ENCODE assay signal across 16 cellular contexts in genomic region chrX:14670819-14671218, GRCh38.
DNase-seq lines count a peak whose midpoint lies in the region; ATAC-seq and TF ChIP-seq lines count a peak whose summit lies in the region.
"Had no signal": no experiment of that assay in that cellular context is flagged by ENCODE, and none has a peak within 500 bp of the region (broad histone marks: within the 10 kb centered on the region; RNA-seq: fewer than 3 reads in every experiment).

No MANE protein-coding gene starts in this region.

- peak overlapping the region; percentile 93 for H3K27ac ChIP-seq in Karpas-422 (ENCODE audit: low read length)
- H3K27ac ChIP-seq in sigmoid colon: no peak overlapping the region
- H3K27ac ChIP-seq: BLaER1, uterus had no signal

- no peak for TF ChIP-seq CTCF in sigmoid colon (IDR thresholded peaks at IDR 0.05)

- H3K4me2 ChIP-seq in Karpas-422 (ENCODE audit: low read depth, low read length, poor library complexity, severe bottlenecking): peak overlapping the region; percentile 56
- H3K4me2 ChIP-seq: BLaER1 had no signal

- TF ChIP-seq POLR2A in sigmoid colon (IDR thresholded peaks at IDR 0.05): no peak

- H2AFZ ChIP-seq in Karpas-422 (ENCODE audit: low read length): peak overlapping the region; percentile 31; the same call in 1 of the 2 replicates

- DNase-seq in Karpas-422 (peak; percentile 85), SK-N-DZ (ENCODE audit: low spot score) (no peak), putamen (ENCODE audit: low spot score) (no peak), anterior cingulate cortex (lab: John Stamatoyannopoulos, UW) (no peak), sigmoid colon (no peak)
- DNase-seq: aorta; effector memory CD8-positive, alpha-beta T cell; GF-D8; left colon; uterus had no signal

- H3K9ac ChIP-seq in Karpas-422 (ENCODE audit: low read length): peak overlapping the region; percentile 43; the same call in 1 of the 2 replicates
- H3K9ac ChIP-seq: BLaER1 had no signal

- H3K4me3 ChIP-seq in Karpas-422 (ENCODE audit: low read length): peak overlapping the region; percentile 29; the same call in 1 of the 2 replicates
- no peak overlapping the region for H3K4me3 ChIP-seq in sigmoid colon
- H3K4me3 ChIP-seq: BLaER1, K562, uterus had no signal

- H3K79me2 ChIP-seq in Karpas-422 (ENCODE audit: low read length): no peaks in the 10 kb centered on the region

- H3K27me3 ChIP-seq in Karpas-422 (ENCODE audit: low read length) (no peaks in the 10 kb centered on the region), sigmoid colon (no peaks in the 10 kb centered on the region)
- H3K27me3 ChIP-seq: uterus had no signal

- ATAC-seq in GM18517 (IDR thresholded peaks at IDR 0.05; ENCODE audit: unreplicated experiment): peak; percentile 77
- ATAC-seq in GM21390 (IDR thresholded peaks at IDR 0.05; ENCODE audit: unreplicated experiment): peak; percentile 62
- peak; percentile 57 for ATAC-seq in HG02973 (IDR thresholded peaks at IDR 0.05; ENCODE audit: unreplicated experiment)
- ATAC-seq: effector memory CD8-positive, alpha-beta T cell; HCT116; K562; left colon had no signal

- H3K9me3 ChIP-seq in Karpas-422 (ENCODE audit: low read length) (peaks cover 5% of the 10 kb centered on the region), sigmoid colon (no peaks in the 10 kb centered on the region)
- H3K9me3 ChIP-seq: BLaER1, uterus had no signal

- TF ChIP-seq EP300 in sigmoid colon (IDR thresholded peaks at IDR 0.05): no peak

- 48 to 91% methylated on average over 1 of the region's 1 CpG for WGBS in sigmoid colon, 2 donors

- intact Hi-C loops in sigmoid colon (cut with DNase I): no loop called here

- H4K20me1 ChIP-seq in Karpas-422 (ENCODE audit: insufficient read depth, low read depth, low read length): no peaks in the 10 kb centered on the region

- no peaks in the 10 kb centered on the region for H3K36me3 ChIP-seq in Karpas-422 (ENCODE audit: insufficient read depth, low read length)
- H3K36me3 ChIP-seq in sigmoid colon: no peaks in the 10 kb centered on the region
- H3K36me3 ChIP-seq: BLaER1, uterus had no signal

- peaks cover 59% of the 10 kb centered on the region for H3K4me1 ChIP-seq in Karpas-422 (ENCODE audit: low read length)
- H3K4me1 ChIP-seq in sigmoid colon: peaks cover 0 to 11% (median 2%) of the 10 kb centered on the region in 4 donors
- H3K4me1 ChIP-seq: uterus had no signal

- H3K9me2 ChIP-seq in Karpas-422 (replicated peaks; ENCODE audit: insufficient read depth, low read length): no peaks in the 10 kb centered on the region
